Comparison of ENCODE assay signal across 12 cellular contexts in the genomic region with DNA sequence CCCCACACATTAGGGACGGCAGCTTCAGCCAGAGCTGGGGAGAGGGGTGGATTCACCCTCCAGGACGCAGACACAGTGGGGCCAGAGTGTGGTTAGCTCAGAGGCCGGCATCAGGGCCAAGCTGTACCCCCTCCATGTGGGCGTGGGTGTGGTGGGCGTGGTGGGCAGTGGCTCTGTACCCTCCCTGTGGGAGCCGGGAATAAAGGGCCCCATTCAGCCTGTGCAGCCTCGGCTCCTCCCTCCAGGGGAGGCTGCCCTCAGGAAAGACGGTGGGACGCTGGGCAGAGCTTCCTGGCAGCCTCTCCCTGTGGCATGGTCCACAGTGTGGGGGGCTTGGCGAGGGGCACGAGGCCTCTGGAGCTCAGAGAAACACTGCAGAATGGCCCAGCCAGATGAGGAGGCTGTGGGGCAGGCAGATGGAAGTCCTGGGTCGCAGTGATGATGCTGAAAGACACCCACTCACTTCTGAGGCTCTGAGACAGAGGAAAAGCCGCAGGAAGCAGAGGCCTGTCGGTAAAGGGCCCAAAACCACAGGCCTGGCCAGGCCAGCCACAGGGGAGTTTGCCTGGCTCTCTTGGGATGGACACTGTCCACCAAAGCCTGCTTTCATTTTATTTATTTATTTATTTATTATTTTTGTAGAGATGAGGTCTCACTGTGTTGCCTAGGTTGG.
A peak's percentile ranks its signal among the peaks of the same experiment; 100 is the strongest.
DNase-seq lines count a peak whose midpoint lies in the region; ATAC-seq, FAIRE-seq and TF ChIP-seq lines count a peak whose summit lies in the region.
"Had no signal": no experiment of that assay in that cellular context is flagged by ENCODE, and none has a peak within 500 bp of the region (broad histone marks: within the 10 kb centered on the region; RNA-seq: fewer than 3 reads in every experiment).

No MANE protein-coding gene starts in this region.

- H3K36me3 ChIP-seq in HEK293 (ENCODE audit: control insufficient read depth in 2 of 2, insufficient read depth in 1 of 2, low read length in 2 of 2) (no peaks in the 10 kb centered on the region), SJCRH30 (no peaks in the 10 kb centered on the region), esophagus (ENCODE audit: control insufficient read depth in 2 of 2, insufficient read depth in 2 of 2, low read length in 1 of 2) (no peaks in the 10 kb centered on the region), skeletal muscle tissue (ENCODE audit: control insufficient read depth in 3 of 3, insufficient read depth in 3 of 3, low read length in 3 of 3) (no peaks in the 10 kb centered on the region), pancreas (no peaks in the 10 kb centered on the region)
- H3K36me3 ChIP-seq: BE2C, SJSA1 had no signal

- POLR2A ChIA-PET in HEK293 (lab: Yijun Ruan, JAX), result interaction anchor here (0.5 kb wide), 1 partner anchor 142 kb away, joined by 3 read pairs; no protein-coding TSS in a partner anchor

- no peak for FAIRE-seq in pancreas (lab: Jason Lieb, UNC)
- FAIRE-seq: TTC549 had no signal

- DNase-seq in SJCRH30 (peak; percentile 24 to 30), pancreas (no peak)
- DNase-seq in activated effector memory CD4-positive, alpha-beta T cell treated with anti-CD3 and anti-CD28 coated beads, Interleukin-2, amount 50 U/mL, for 16 hours, result no peak
- DNase-seq: BE2C, DMS79, GM23248 had no signal

- intact Hi-C loops in pancreas (cut with DNase I), result no loop called here

- no peak for TF ChIP-seq CTCF in HEK293 (tag by site-specific recombination; IDR thresholded peaks at IDR 0.05)
- no peak for TF ChIP-seq CTCF in pancreas (IDR thresholded peaks at IDR 0.05)

- ATAC-seq in pancreas (no peak), GM21786 (IDR thresholded peaks at IDR 0.05; ENCODE audit: unreplicated experiment) (no peak)

- H3K9me3 ChIP-seq in HEK293 (ENCODE audit: control insufficient read depth, insufficient read depth, low read depth, low read length), result no peaks in the 10 kb centered on the region
- no peaks in the 10 kb centered on the region for H3K9me3 ChIP-seq in SJCRH30 (replicated peaks)
- no peaks in the 10 kb centered on the region for H3K9me3 ChIP-seq in esophagus (ENCODE audit: control insufficient read depth in 2 of 2, insufficient read depth in 1 of 2, low read depth in 1 of 2, low read length in 1 of 2)
- no peaks in the 10 kb centered on the region for H3K9me3 ChIP-seq in skeletal muscle tissue (ENCODE audit: control insufficient read depth in 3 of 3, low read length in 3 of 3)
- H3K9me3 ChIP-seq in pancreas, result no peaks in the 10 kb centered on the region
- H3K9me3 ChIP-seq: BE2C had no signal

- no peaks in the 10 kb centered on the region for H3K4me1 ChIP-seq in HEK293 (ENCODE audit: control insufficient read depth, insufficient read depth, low read length)
- H3K4me1 ChIP-seq in SJCRH30, result peaks cover 6% of the 10 kb centered on the region
- H3K4me1 ChIP-seq in esophagus (ENCODE audit: control insufficient read depth in 2 of 2, insufficient read depth in 2 of 2, low read length in 1 of 2), result peaks cover 9 to 35% of the 10 kb centered on the region in 2 donors
- peaks cover 19 to 63% (median 53%) of the 10 kb centered on the region in 3 donors for H3K4me1 ChIP-seq in skeletal muscle tissue (ENCODE audit: control insufficient read depth in 3 of 3, insufficient read depth in 3 of 3, low read length in 3 of 3)
- no peaks in the 10 kb centered on the region for H3K4me1 ChIP-seq in pancreas
- H3K4me1 ChIP-seq: BE2C had no signal

- WGBS in esophagus, 2 donors, result 54 to 65% methylated on average over 14 of the region's 14 CpGs
- 77 to 82% methylated on average over 14 of the region's 14 CpGs for WGBS in pancreas, 2 donors

- peak overlapping the region in 2 of 3 donors; percentile 2 to 25 for H3K9ac ChIP-seq in skeletal muscle tissue (ENCODE audit: low read depth in 1 of 3, low read length in 3 of 3)
- H3K9ac ChIP-seq: GM23248 had no signal

- H3K27ac ChIP-seq in HEK293 (ENCODE audit: extremely low read depth, low read depth, low read length) (no peak overlapping the region), SJCRH30 (no peak overlapping the region), esophagus (ENCODE audit: low read depth in 2 of 2, low read length in 1 of 2) (peak overlapping the region; percentile 93 to 97), skeletal muscle tissue (ENCODE audit: low read depth, low read length) (no peak overlapping the region), pancreas (no peak overlapping the region)
- H3K27ac ChIP-seq: GM23248, SJSA1 had no signal

- H3K27me3 ChIP-seq in SJCRH30, result no peaks in the 10 kb centered on the region
- H3K27me3 ChIP-seq in esophagus (ENCODE audit: control insufficient read depth in 1 of 2, insufficient read depth in 2 of 2, low read length in 2 of 2), result no peaks in the 10 kb centered on the region
- no peaks in the 10 kb centered on the region for H3K27me3 ChIP-seq in skeletal muscle tissue (ENCODE audit: control insufficient read depth in 3 of 3, insufficient read depth in 3 of 3, low read length in 3 of 3)
- no peaks in the 10 kb centered on the region for H3K27me3 ChIP-seq in pancreas
- H3K27me3 ChIP-seq: BE2C, SJSA1 had no signal

- CTCF ChIA-PET in HEK293 (lab: Yijun Ruan, JAX), result interaction anchor here (0.7 to 1.2 kb wide), 3 partner anchors 10 to 35 kb away, joined by 3 to 6 read pairs (median 4); no protein-coding TSS in a partner anchor

- H3K4me3 ChIP-seq in HEK293 (ENCODE audit: low read depth, low read length), result no peak overlapping the region
- no peak overlapping the region for H3K4me3 ChIP-seq in SJCRH30
- peak overlapping the region; percentile 17 to 43 for H3K4me3 ChIP-seq in esophagus (ENCODE audit: low read depth in 1 of 2, low read length in 2 of 2)
- no peak overlapping the region for H3K4me3 ChIP-seq in skeletal muscle tissue (ENCODE audit: low read length in 3 of 3)
- H3K4me3 ChIP-seq in pancreas, result no peak overlapping the region
- H3K4me3 ChIP-seq: GM23248, SJSA1 had no signal

TF ChIP-seq in HEK293, 187 proteins besides CTCF, POLR2A, EP300 and RAD21:
- TF ChIP-seq ZNF571 (tag by site-specific recombination; IDR thresholded peaks at IDR 0.05) (no peak), ZFHX2 (tag by site-specific recombination; conservative IDR thresholded peaks at IDR 0.05) (peak; percentile 50), KLF1 (tag by site-specific recombination; IDR thresholded peaks at IDR 0.05) (peak; percentile 99), ZNF596 (tag by site-specific recombination; IDR thresholded peaks at IDR 0.05) (no peak)

Comparison
In these comparisons a context has a peak if more than half of its experiments do, and no peak if none do; other contexts are left out.
1. H3K27ac ChIP-seq: peak in esophagus (2 of 2); none in HEK293 (single experiment), SJCRH30 (single experiment), skeletal muscle tissue (single experiment) and pancreas (0 of 4).
2. H3K4me3 ChIP-seq: peak in esophagus (2 of 2); none in HEK293 (single experiment), SJCRH30 (single experiment), skeletal muscle tissue (0 of 3) and pancreas (0 of 4).
3. DNase-seq: peak in SJCRH30 (2 of 2); none in activated effector memory CD4-positive, alpha-beta T cell treated with anti-CD3 and anti-CD28 coated beads, Interleukin-2, amount 50 U/mL, for 16 hours (single experiment) and pancreas (0 of 6).